ENCODE assay signal across 26 cellular contexts in the genomic region with DNA sequence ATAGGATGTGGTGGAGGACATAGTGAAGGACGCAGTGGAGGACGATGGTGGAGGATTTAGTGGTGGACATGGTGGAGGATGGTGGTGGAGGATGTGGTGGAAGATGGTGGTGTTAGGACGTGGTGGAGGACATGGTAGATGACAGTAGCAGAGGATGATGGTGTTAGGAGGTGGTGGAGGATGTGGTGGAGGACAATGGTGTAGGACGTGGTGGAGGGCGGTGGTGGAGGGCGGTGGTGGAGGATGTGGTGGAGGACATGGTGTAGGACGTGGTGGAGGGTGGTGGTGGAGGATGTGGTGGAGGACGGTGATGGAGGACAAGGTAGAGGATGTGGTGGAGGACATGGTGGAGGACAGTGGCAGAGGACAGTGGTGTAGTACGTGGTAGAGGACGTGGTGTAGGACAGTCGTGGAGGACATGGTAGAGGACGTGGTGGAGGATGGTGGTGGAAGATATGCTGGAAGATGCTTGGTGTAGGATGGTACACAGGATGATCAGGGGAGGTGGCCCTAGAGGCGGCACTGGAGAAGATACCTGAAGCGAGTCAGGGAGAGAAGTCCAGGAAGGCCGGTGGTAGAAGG.
"Had no signal": no experiment of that assay in that cellular context is flagged by ENCODE, and none has a peak within 500 bp of the region (broad histone marks: within the 10 kb centered on the region; RNA-seq: fewer than 3 reads in every experiment).

No MANE protein-coding gene starts in this region.

- H3K27ac Mint-ChIP-seq: activated CD4-positive, alpha-beta T cell treated with anti-CD3 and anti-CD28 coated beads, Interleukin-2, amount 10 ng/mL, durations not matched to agents 24 days and 14 days; activated CD8-positive, alpha-beta T cell treated with anti-CD3 and anti-CD28 coated beads for 36 hours; activated naive CD8-positive, alpha-beta T cell treated with anti-CD3 and anti-CD28 coated beads for 36 hours; activated T-cell treated with anti-CD3 and anti-CD28 coated beads, Interleukin-2, amount 50 U/mL, for 72 hours; activated T-helper 17 cell treated with anti-CD3 and anti-CD28 coated beads, Interleukin-2, amount 50 U/mL, for 72 hours had no signal

- H3K4me1 Mint-ChIP-seq: activated CD4-positive, alpha-beta T cell treated with anti-CD3 and anti-CD28 coated beads, Interleukin-2, amount 10 ng/mL, durations not matched to agents 24 days and 14 days; activated naive CD8-positive, alpha-beta T cell treated with anti-CD3 and anti-CD28 coated beads for 36 hours; activated T-helper 17 cell treated with anti-CD3 and anti-CD28 coated beads, Interleukin-2, amount 50 U/mL, for 72 hours had no signal

- H3K36me3 ChIP-seq: SJCRH30 had no signal

- H3K27ac ChIP-seq: brain microvascular endothelial cell, SJCRH30, SK-N-MC had no signal

- H3K4me3 ChIP-seq: K562, SJCRH30, SK-N-MC had no signal

- H3K9me3 ChIP-seq: SJCRH30 had no signal

- H3K36me3 Mint-ChIP-seq: activated naive CD8-positive, alpha-beta T cell treated with anti-CD3 and anti-CD28 coated beads for 36 hours had no signal

- H3K4me3 Mint-ChIP-seq: activated CD4-positive, alpha-beta T cell treated with anti-CD3 and anti-CD28 coated beads, Interleukin-2, amount 10 ng/mL, durations not matched to agents 24 days and 14 days; activated CD8-positive, alpha-beta T cell treated with anti-CD3 and anti-CD28 coated beads for 36 hours; activated naive CD8-positive, alpha-beta T cell treated with anti-CD3 and anti-CD28 coated beads for 36 hours; activated T-cell treated with anti-CD3 and anti-CD28 coated beads, Interleukin-2, amount 50 U/mL, for 72 hours; activated T-helper 17 cell treated with anti-CD3 and anti-CD28 coated beads, Interleukin-2, amount 50 U/mL, for 72 hours had no signal

- H3K9me3 Mint-ChIP-seq: activated CD4-positive, alpha-beta T cell treated with anti-CD3 and anti-CD28 coated beads, Interleukin-2, amount 10 ng/mL, durations not matched to agents 24 days and 14 days; activated CD8-positive, alpha-beta T cell treated with anti-CD3 and anti-CD28 coated beads for 36 hours; activated naive CD8-positive, alpha-beta T cell treated with anti-CD3 and anti-CD28 coated beads for 36 hours; activated T-cell treated with anti-CD3 and anti-CD28 coated beads, Interleukin-2, amount 50 U/mL, for 72 hours; activated T-helper 17 cell treated with anti-CD3 and anti-CD28 coated beads, Interleukin-2, amount 50 U/mL, for 72 hours had no signal

- ATAC-seq: activated CD8-positive, alpha-beta T cell treated with anti-CD3 and anti-CD28 coated beads for 36 hours; activated T-cell treated with anti-CD3 and anti-CD28 coated beads, Interleukin-2, amount 50 U/mL, for 72 hours; activated T-helper 17 cell treated with anti-CD3 and anti-CD28 coated beads, Interleukin-2, amount 50 U/mL, for 72 hours; K562; Panc1 had no signal

- H3K27me3 ChIP-seq: brain microvascular endothelial cell, SJCRH30 had no signal

- H3K4me1 ChIP-seq: SJCRH30 had no signal

- FAIRE-seq: K562 had no signal

- DNase-seq: activated CD4-positive, alpha-beta T cell treated with anti-CD3 and anti-CD28 coated beads, Interleukin-2, amount 10 ng/mL, durations not matched to agents 24 days and 14 days; activated CD4-positive, alpha-beta T cell treated with anti-CD3 and anti-CD28 coated beads, Interleukin-2, amount 50 U/mL, for 4 hours; activated CD8-positive, alpha-beta T cell treated with anti-CD3 and anti-CD28 coated beads for 36 hours; activated effector memory CD4-positive, alpha-beta T cell treated with anti-CD3 and anti-CD28 coated beads, Interleukin-2, amount 50 U/mL, for 16 hours; activated naive CD4-positive, alpha-beta T cell; activated naive CD4-positive, alpha-beta T cell treated with anti-CD3 and anti-CD28 coated beads, Interleukin-2, amount 50 U/mL, for 16 hours; activated naive CD8-positive, alpha-beta T cell treated with anti-CD3 and anti-CD28 coated beads for 36 hours; activated T-cell treated with anti-CD3 and anti-CD28 coated beads, Interleukin-2, amount 50 U/mL, for 1 hour; activated T-cell treated with anti-CD3 and anti-CD28 coated beads, Interleukin-2, amount 50 U/mL, for 72 hours; amniotic stem cell; aorta; brain microvascular endothelial cell; Karpas-422; NCI-H1105; NCI-H1417 treated with DMSO at 0.1 percent for 48 hours; NCI-H187 treated with DMSO at 0.1 percent for 48 hours; NCI-H2081 treated with DMSO at 0.1 percent for 48 hours; NCI-H226; NCI-H524 treated with DMSO at 0.1 percent for 48 hours; SHP77; SJCRH30; T1000 had no signal
